ENCODE assay signal across 1 cellular context in genomic region chr5:1544294-1545010, GRCh38.
TF ChIP-seq lines count a peak whose summit lies in the region.

No MANE protein-coding gene starts in this region.

TF ChIP-seq in A549, 52 proteins besides CTCF, POLR2A, EP300 and RAD21 (continued from another document):
- TF ChIP-seq REST (IDR thresholded peaks at IDR 0.05) (no peak), ZFP36 (IDR thresholded peaks at IDR 0.05; ENCODE audit: borderline replicate concordance, partially characterized antibody) (no peak), CHD4 (IDR thresholded peaks at IDR 0.05; ENCODE audit: borderline replicate concordance) (no peak), RARB (CRISPR knock-in tag; IDR thresholded peaks at IDR 0.05) (no peak), NFE2L2 (conservative IDR thresholded peaks at IDR 0.05; ENCODE audit: low read length) (no peak)
